8 cellular contexts compared by ENCODE assay signal in genomic region chr12:16605666-16606116, GRCh38. TPM values are rescaled to one million over a fixed set of nuclear protein-coding genes. Genes with fewer than 3 reads are reported as not detected.
DNase-seq lines count a peak whose midpoint lies in the region; ATAC-seq, FAIRE-seq and TF ChIP-seq lines count a peak whose summit lies in the region.

No MANE protein-coding gene starts in this region.

- H3K27me3 Mint-ChIP-seq in astrocyte (ENCODE audit: low read depth, unreplicated experiment) = peaks cover 33% of the 10 kb centered on the region
- H3K27me3 Mint-ChIP-seq in activated CD4-positive, alpha-beta memory T cell treated with anti-CD3 and anti-CD28 coated beads for 36 hours = peaks cover 26% of the 10 kb centered on the region

- peaks cover 12% of the 10 kb centered on the region for H3K4me1 Mint-ChIP-seq in astrocyte (ENCODE audit: low read depth, unreplicated experiment)
- H3K4me1 Mint-ChIP-seq in activated CD4-positive, alpha-beta memory T cell treated with anti-CD3 and anti-CD28 coated beads for 36 hours (ENCODE audit: low read depth) = no peaks in the 10 kb centered on the region

- H3K27me3 ChIP-seq in astrocyte (ENCODE audit: insufficient read depth, low read length) (peaks cover 35% of the 10 kb centered on the region), layer of hippocampus (ENCODE audit: control insufficient read depth, insufficient read depth, low read length) (no peaks in the 10 kb centered on the region), upper lobe of left lung (no peaks in the 10 kb centered on the region)

- H3K9ac ChIP-seq in astrocyte (ENCODE audit: low read length) = peak overlapping the region; percentile 70

- H3K36me3 ChIP-seq in astrocyte (ENCODE audit: insufficient read depth, low read length) = no peaks in the 10 kb centered on the region
- H3K36me3 ChIP-seq in upper lobe of left lung = no peaks in the 10 kb centered on the region

- DNase-seq in DMS79 (lab: John Stamatoyannopoulos, UW) = peak; percentile 81
- peak; percentile 31 for DNase-seq in NB4 (ENCODE audit: low read depth)
- peak; percentile 24 for DNase-seq in astrocyte (ENCODE audit: low read depth)
- peak in 1 of 2 donors; percentile 45 for DNase-seq in upper lobe of left lung
- no peak for DNase-seq in activated naive CD4-positive, alpha-beta T cell treated with anti-CD3 and anti-CD28 coated beads, Interleukin-2, amount 50 U/mL, for 16 hours
- no peak for DNase-seq in G401 (ENCODE audit: low spot score)
- DNase-seq in activated CD4-positive, alpha-beta memory T cell treated with anti-CD3 and anti-CD28 coated beads for 36 hours = no peak

- H4K20me1 ChIP-seq in astrocyte (ENCODE audit: insufficient read depth, low read length) = no peaks in the 10 kb centered on the region

- H3K27ac Mint-ChIP-seq in astrocyte (ENCODE audit: unreplicated experiment) = no peak overlapping the region
- H3K27ac Mint-ChIP-seq in activated CD4-positive, alpha-beta memory T cell treated with anti-CD3 and anti-CD28 coated beads for 36 hours = no peak overlapping the region

- POLR2A ChIA-PET in activated CD4-positive, alpha-beta memory T cell treated with anti-CD3 and anti-CD28 coated beads for 36 hours (lab: Charles Lee) = no interaction called here

- H3K4me1 ChIP-seq in astrocyte (ENCODE audit: insufficient read depth, low read length) (peaks cover 5% of the 10 kb centered on the region), upper lobe of left lung (no peaks in the 10 kb centered on the region)

- no peaks in the 10 kb centered on the region for H3K9me3 ChIP-seq in astrocyte (ENCODE audit: insufficient read depth, low read depth, low read length)
- no peaks in the 10 kb centered on the region for H3K9me3 ChIP-seq in upper lobe of left lung

- no peak for TF ChIP-seq CTCF in NB4 (IDR thresholded peaks at IDR 0.05; ENCODE audit: low read depth, low read length)
- TF ChIP-seq CTCF in astrocyte (IDR thresholded peaks at IDR 0.05; ENCODE audit: insufficient read depth, low read depth, low read length) = no peak
- no peak for TF ChIP-seq CTCF in upper lobe of left lung (IDR thresholded peaks at IDR 0.05)

- TF ChIP-seq POLR2A in NB4 (IDR thresholded peaks at IDR 0.05; ENCODE audit: extremely low read depth, insufficient read length) (no peak), upper lobe of left lung (IDR thresholded peaks at IDR 0.05) (peak in 1 of 4 donors; percentile 31)

- H3K4me3 ChIP-seq in NB4 (ENCODE audit: low read depth, low read length) (no peak overlapping the region), astrocyte (ENCODE audit: insufficient read depth, low read depth, low read length) (peak overlapping the region; percentile 75), upper lobe of left lung (peak overlapping the region in 3 of 4 donors; percentile 34 to 55 (median 51))

- H3K36me3 Mint-ChIP-seq in astrocyte (ENCODE audit: low read depth, unreplicated experiment) = no peaks in the 10 kb centered on the region
- H3K36me3 Mint-ChIP-seq in activated CD4-positive, alpha-beta memory T cell treated with anti-CD3 and anti-CD28 coated beads for 36 hours = no peaks in the 10 kb centered on the region

- intact Hi-C loops in activated CD4-positive, alpha-beta memory T cell treated with anti-CD3 and anti-CD28 coated beads for 36 hours (cut with micrococcal nuclease) = no loop called here

- peak overlapping the region; percentile 78 for H2AFZ ChIP-seq in astrocyte (ENCODE audit: low read depth, low read length)

- peak overlapping the region; percentile 85 for H3K4me3 Mint-ChIP-seq in astrocyte (ENCODE audit: unreplicated experiment)
- no peak overlapping the region for H3K4me3 Mint-ChIP-seq in activated CD4-positive, alpha-beta memory T cell treated with anti-CD3 and anti-CD28 coated beads for 36 hours

- ATAC-seq in upper lobe of left lung (ENCODE audit: low FRiP score in 2 of 2) = peak in 1 of 2 donors; percentile 53

- FAIRE-seq in astrocyte (lab: Jason Lieb, UNC) = no peak

- WGBS in upper lobe of left lung, 2 donors = 2 to 4% methylated on average over 23 of the region's 23 CpGs

- peak overlapping the region; percentile 98 for H3K4me2 ChIP-seq in astrocyte (ENCODE audit: low read length)

- no peak for TF ChIP-seq EP300 in upper lobe of left lung (IDR thresholded peaks at IDR 0.05)

- no peaks in the 10 kb centered on the region for H3K9me3 Mint-ChIP-seq in astrocyte (ENCODE audit: unreplicated experiment)
- no peaks in the 10 kb centered on the region for H3K9me3 Mint-ChIP-seq in activated CD4-positive, alpha-beta memory T cell treated with anti-CD3 and anti-CD28 coated beads for 36 hours

- CTCF ChIA-PET in activated CD4-positive, alpha-beta memory T cell treated with anti-CD3 and anti-CD28 coated beads for 36 hours (lab: Charles Lee) = no interaction called here

- no peak overlapping the region for H3K27ac ChIP-seq in astrocyte (ENCODE audit: low read depth, low read length)
- H3K27ac ChIP-seq in layer of hippocampus (ENCODE audit: low read depth, low read length) = peak overlapping the region; percentile 71
- H3K27ac ChIP-seq in upper lobe of left lung = peak overlapping the region; percentile 37 to 89 (median 82)

- H3K79me2 ChIP-seq in astrocyte (ENCODE audit: insufficient read depth, low read length) = no peaks in the 10 kb centered on the region

- in situ Hi-C loops in G401 (cut with HindIII; ENCODE audit: low sequenced_read_pairs) = no loop called here

RNA-seq across cellular contexts. Expression of gene LMO3, which starts 0.3 kb away (rescaled TPM):
- total RNA-seq in astrocyte = 0.98 and 0.99 TPM in 2 replicates
- total RNA-seq in upper lobe of left lung = 100 to 1,000 TPM; 100 to 372 (median 166) TPM
- not detected in 2 replicates for total RNA-seq in G401 (2014; rRNA removed; shearing (Covaris generic))
- not detected for total RNA-seq in activated CD4-positive, alpha-beta memory T cell treated with anti-CD3 and anti-CD28 coated beads for 36 hours

Comparison
In these comparisons a context has a peak if more than half of its experiments do, and no peak if none do; other contexts are left out.
1. DNase-seq: peak in DMS79 (single experiment), NB4 (single experiment) and astrocyte (single experiment); none in activated naive CD4-positive, alpha-beta T cell treated with anti-CD3 and anti-CD28 coated beads, Interleukin-2, amount 50 U/mL, for 16 hours (single experiment), G401 (single experiment) and activated CD4-positive, alpha-beta memory T cell treated with anti-CD3 and anti-CD28 coated beads for 36 hours (single experiment).
2. RNA of gene LMO3, which starts 0.3 kb away (total RNA-seq): 100 to 372 TPM in upper lobe of left lung; 0.98 to 0.99 TPM in astrocyte, not detected in G401 and not detected in activated CD4-positive, alpha-beta memory T cell treated with anti-CD3 and anti-CD28 coated beads for 36 hours; every median in the first group is over 10 times any median in the second.